ENCODE assay signal across 3 cellular contexts in the genomic region with DNA sequence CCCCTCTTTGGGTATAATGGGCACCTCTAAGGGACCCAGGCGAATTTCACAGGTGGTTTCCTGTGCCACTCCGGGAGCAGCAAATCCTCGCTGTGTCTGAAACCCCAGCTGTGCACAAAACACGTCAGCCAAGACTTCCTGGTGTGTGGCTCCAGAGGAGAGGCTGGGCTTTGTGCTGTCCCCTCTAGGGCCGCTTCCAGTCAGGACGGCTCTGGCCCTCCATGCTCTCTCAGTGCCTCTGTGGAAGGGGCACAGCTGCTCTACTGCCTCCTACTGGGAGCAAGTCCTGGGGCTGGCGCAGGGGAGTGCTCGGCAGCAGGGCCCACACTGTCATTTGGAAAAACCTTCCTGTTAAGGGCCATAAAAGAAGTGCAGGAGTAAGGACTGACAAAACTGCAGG.
TF ChIP-seq lines count a peak whose summit lies in the region.

No MANE protein-coding gene starts in this region.

TF ChIP-seq in GM23338, 12 proteins besides CTCF, POLR2A, EP300 and RAD21 (continues in another document):
- no peak for TF ChIP-seq ZNF331 (CRISPR knock-in tag; IDR thresholded peaks at IDR 0.05; ENCODE audit: low read depth)
- TF ChIP-seq CREB1 (CRISPR knock-in tag; IDR thresholded peaks at IDR 0.05; ENCODE audit: low read depth) = no peak
- TF ChIP-seq ZNF114 (CRISPR knock-in tag; IDR thresholded peaks at IDR 0.05) = no peak
- TF ChIP-seq, protein P1, sequence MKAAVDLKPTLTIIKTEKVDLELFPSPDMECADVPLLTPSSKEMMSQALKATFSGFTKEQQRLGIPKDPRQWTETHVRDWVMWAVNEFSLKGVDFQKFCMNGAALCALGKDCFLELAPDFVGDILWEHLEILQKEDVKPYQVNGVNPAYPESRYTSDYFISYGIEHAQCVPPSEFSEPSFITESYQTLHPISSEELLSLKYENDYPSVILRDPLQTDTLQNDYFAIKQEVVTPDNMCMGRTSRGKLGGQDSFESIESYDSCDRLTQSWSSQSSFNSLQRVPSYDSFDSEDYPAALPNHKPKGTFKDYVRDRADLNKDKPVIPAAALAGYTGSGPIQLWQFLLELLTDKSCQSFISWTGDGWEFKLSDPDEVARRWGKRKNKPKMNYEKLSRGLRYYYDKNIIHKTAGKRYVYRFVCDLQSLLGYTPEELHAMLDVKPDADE (IDR thresholded peaks at IDR 0.05) = no peak
- TF ChIP-seq STAT1 (IDR thresholded peaks at IDR 0.05; ENCODE audit: unreplicated experiment) = no peak
- no peak for TF ChIP-seq EZH2 (IDR thresholded peaks at IDR 0.05; ENCODE audit: low read depth, unreplicated experiment)
- TF ChIP-seq, protein P2, sequence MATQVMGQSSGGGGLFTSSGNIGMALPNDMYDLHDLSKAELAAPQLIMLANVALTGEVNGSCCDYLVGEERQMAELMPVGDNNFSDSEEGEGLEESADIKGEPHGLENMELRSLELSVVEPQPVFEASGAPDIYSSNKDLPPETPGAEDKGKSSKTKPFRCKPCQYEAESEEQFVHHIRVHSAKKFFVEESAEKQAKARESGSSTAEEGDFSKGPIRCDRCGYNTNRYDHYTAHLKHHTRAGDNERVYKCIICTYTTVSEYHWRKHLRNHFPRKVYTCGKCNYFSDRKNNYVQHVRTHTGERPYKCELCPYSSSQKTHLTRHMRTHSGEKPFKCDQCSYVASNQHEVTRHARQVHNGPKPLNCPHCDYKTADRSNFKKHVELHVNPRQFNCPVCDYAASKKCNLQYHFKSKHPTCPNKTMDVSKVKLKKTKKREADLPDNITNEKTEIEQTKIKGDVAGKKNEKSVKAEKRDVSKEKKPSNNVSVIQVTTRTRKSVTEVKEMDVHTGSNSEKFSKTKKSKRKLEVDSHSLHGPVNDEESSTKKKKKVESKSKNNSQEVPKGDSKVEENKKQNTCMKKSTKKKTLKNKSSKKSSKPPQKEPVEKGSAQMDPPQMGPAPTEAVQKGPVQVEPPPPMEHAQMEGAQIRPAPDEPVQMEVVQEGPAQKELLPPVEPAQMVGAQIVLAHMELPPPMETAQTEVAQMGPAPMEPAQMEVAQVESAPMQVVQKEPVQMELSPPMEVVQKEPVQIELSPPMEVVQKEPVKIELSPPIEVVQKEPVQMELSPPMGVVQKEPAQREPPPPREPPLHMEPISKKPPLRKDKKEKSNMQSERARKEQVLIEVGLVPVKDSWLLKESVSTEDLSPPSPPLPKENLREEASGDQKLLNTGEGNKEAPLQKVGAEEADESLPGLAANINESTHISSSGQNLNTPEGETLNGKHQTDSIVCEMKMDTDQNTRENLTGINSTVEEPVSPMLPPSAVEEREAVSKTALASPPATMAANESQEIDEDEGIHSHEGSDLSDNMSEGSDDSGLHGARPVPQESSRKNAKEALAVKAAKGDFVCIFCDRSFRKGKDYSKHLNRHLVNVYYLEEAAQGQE (IDR thresholded peaks at IDR 0.05; ENCODE audit: unreplicated experiment) = no peak
- no peak for TF ChIP-seq NANOG (IDR thresholded peaks at IDR 0.05; ENCODE audit: borderline replicate concordance)

TF ChIP-seq in WTC11, 78 proteins besides CTCF, POLR2A, EP300 and RAD21:
- TF ChIP-seq SMAD4 (CRISPR knock-in tag; IDR thresholded peaks at IDR 0.05) (no peak), NR1H2 (CRISPR knock-in tag; IDR thresholded peaks at IDR 0.05) (no peak), NFYB (CRISPR knock-in tag; conservative IDR thresholded peaks at IDR 0.05; ENCODE audit: low read depth) (no peak), GTF2I (CRISPR knock-in tag; conservative IDR thresholded peaks at IDR 0.05) (no peak)
- TF ChIP-seq, protein P3, sequence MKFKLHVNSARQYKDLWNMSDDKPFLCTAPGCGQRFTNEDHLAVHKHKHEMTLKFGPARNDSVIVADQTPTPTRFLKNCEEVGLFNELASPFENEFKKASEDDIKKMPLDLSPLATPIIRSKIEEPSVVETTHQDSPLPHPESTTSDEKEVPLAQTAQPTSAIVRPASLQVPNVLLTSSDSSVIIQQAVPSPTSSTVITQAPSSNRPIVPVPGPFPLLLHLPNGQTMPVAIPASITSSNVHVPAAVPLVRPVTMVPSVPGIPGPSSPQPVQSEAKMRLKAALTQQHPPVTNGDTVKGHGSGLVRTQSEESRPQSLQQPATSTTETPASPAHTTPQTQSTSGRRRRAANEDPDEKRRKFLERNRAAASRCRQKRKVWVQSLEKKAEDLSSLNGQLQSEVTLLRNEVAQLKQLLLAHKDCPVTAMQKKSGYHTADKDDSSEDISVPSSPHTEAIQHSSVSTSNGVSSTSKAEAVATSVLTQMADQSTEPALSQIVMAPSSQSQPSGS (CRISPR knock-in tag; IDR thresholded peaks at IDR 0.05; ENCODE audit: borderline replicate concordance, low read depth) = no peak
- TF ChIP-seq, protein P4, sequence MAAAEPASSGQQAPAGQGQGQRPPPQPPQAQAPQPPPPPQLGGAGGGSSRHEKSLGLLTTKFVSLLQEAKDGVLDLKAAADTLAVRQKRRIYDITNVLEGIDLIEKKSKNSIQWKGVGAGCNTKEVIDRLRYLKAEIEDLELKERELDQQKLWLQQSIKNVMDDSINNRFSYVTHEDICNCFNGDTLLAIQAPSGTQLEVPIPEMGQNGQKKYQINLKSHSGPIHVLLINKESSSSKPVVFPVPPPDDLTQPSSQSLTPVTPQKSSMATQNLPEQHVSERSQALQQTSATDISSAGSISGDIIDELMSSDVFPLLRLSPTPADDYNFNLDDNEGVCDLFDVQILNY (CRISPR knock-in tag; IDR thresholded peaks at IDR 0.05) = no peak

TF ChIP-seq in HepG2, 621 proteins besides CTCF, POLR2A, EP300 and RAD21:
- TF ChIP-seq ZNF570 (CRISPR knock-in tag; IDR thresholded peaks at IDR 0.05; ENCODE audit: borderline replicate concordance) (no peak), STAG1 (CRISPR knock-in tag; IDR thresholded peaks at IDR 0.05) (no peak), NFYB (CRISPR knock-in tag; IDR thresholded peaks at IDR 0.05) (no peak), SMARCE1 (IDR thresholded peaks at IDR 0.05; ENCODE audit: borderline replicate concordance) (no peak), ZNF878 (CRISPR knock-in tag; IDR thresholded peaks at IDR 0.05) (no peak)
- TF ChIP-seq, protein P5, sequence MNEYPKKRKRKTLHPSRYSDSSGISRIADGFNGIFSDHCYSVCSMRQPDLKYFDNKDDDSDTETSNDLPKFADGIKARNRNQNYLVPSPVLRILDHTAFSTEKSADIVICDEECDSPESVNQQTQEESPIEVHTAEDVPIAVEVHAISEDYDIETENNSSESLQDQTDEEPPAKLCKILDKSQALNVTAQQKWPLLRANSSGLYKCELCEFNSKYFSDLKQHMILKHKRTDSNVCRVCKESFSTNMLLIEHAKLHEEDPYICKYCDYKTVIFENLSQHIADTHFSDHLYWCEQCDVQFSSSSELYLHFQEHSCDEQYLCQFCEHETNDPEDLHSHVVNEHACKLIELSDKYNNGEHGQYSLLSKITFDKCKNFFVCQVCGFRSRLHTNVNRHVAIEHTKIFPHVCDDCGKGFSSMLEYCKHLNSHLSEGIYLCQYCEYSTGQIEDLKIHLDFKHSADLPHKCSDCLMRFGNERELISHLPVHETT (CRISPR knock-in tag; conservative IDR thresholded peaks at IDR 0.05) = no peak
- TF ChIP-seq, protein P6, sequence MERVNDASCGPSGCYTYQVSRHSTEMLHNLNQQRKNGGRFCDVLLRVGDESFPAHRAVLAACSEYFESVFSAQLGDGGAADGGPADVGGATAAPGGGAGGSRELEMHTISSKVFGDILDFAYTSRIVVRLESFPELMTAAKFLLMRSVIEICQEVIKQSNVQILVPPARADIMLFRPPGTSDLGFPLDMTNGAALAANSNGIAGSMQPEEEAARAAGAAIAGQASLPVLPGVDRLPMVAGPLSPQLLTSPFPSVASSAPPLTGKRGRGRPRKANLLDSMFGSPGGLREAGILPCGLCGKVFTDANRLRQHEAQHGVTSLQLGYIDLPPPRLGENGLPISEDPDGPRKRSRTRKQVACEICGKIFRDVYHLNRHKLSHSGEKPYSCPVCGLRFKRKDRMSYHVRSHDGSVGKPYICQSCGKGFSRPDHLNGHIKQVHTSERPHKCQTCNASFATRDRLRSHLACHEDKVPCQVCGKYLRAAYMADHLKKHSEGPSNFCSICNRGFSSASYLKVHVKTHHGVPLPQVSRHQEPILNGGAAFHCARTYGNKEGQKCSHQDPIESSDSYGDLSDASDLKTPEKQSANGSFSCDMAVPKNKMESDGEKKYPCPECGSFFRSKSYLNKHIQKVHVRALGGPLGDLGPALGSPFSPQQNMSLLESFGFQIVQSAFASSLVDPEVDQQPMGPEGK (CRISPR knock-in tag; IDR thresholded peaks at IDR 0.05) = no peak
- TF ChIP-seq, protein P7, sequence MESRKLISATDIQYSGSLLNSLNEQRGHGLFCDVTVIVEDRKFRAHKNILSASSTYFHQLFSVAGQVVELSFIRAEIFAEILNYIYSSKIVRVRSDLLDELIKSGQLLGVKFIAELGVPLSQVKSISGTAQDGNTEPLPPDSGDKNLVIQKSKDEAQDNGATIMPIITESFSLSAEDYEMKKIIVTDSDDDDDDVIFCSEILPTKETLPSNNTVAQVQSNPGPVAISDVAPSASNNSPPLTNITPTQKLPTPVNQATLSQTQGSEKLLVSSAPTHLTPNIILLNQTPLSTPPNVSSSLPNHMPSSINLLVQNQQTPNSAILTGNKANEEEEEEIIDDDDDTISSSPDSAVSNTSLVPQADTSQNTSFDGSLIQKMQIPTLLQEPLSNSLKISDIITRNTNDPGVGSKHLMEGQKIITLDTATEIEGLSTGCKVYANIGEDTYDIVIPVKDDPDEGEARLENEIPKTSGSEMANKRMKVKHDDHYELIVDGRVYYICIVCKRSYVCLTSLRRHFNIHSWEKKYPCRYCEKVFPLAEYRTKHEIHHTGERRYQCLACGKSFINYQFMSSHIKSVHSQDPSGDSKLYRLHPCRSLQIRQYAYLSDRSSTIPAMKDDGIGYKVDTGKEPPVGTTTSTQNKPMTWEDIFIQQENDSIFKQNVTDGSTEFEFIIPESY (CRISPR knock-in tag; IDR thresholded peaks at IDR 0.05) = peak; percentile 84
